ENCODE assay signal across 10 cellular contexts in the genomic region with DNA sequence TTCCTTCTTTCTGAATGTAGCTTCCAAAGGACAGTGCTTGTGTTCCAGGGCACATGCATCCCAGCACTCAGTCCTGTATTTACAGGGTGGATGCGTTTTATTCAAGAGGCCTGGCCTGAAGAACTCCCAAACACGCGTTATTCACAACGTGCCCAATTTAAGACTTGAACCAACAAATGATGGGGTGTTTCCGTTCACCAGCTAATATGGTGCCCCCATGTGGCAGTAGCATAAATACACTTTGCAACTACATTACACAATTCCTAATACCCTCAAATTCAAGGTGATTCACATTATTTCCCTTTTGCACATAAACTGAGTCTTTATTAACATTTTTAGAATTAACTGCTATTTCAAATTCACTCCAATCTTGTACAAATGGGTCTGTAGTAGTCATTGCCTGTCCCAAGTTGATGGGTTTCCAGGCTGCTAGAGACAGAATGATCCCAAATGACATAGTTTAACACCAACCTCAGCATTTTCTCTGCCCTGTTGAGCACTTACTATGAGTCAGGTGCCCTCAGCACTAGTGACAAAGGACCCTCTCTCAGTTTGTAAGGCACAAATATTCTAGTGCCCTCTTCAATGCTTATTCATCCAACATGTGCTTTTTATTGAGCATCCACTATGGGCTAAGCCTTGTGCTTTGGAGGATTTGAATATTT.
DNase-seq lines count a peak whose midpoint lies in the region; ATAC-seq and TF ChIP-seq lines count a peak whose summit lies in the region.
"Had no signal": no experiment of that assay in that cellular context is flagged by ENCODE, and none has a peak within 500 bp of the region (broad histone marks: within the 10 kb centered on the region; RNA-seq: fewer than 3 reads in every experiment).

No MANE protein-coding gene starts in this region.

- ATAC-seq in HG03571 (IDR thresholded peaks at IDR 0.05; ENCODE audit: unreplicated experiment), result no peak
- ATAC-seq: effector memory CD8-positive, alpha-beta T cell had no signal

- peak; percentile 24 for DNase-seq in AG20443 (ENCODE audit: low spot score)
- peak; percentile 46 for DNase-seq in GM20000 (ENCODE audit: low spot score)
- DNase-seq in SW480 (ENCODE audit: low spot score), result peak; percentile 10
- peak; percentile 58 for DNase-seq in iPS-NIHi11 (ENCODE audit: low spot score)
- no peak for DNase-seq in SHP77 treated with DMSO at 0.1 percent for 48 hours (lab: John Stamatoyannopoulos, UW)
- DNase-seq in NCI-H2171 (lab: John Stamatoyannopoulos, UW), result no peak
- DNase-seq in SKM-1 (lab: John Stamatoyannopoulos, UW; ENCODE audit: unreplicated experiment), result no peak
- DNase-seq: stimulated activated naive B cell treated with anti-CD40 and anti-IgM and Interleukin-4, amounts not matched to agents 10 μg/mL and 1 μg/mL and 100 μg/mL, for 72 hours had no signal

- peak; percentile 32 for TF ChIP-seq CTCF in GM20000 (IDR thresholded peaks at IDR 0.05; ENCODE audit: extremely low read depth, missing control alignments)

Comparison
In these comparisons a context has a peak if more than half of its experiments do, and no peak if none do; other contexts are left out.
1. DNase-seq: peak in AG20443 (single experiment), GM20000 (single experiment), SW480 (single experiment) and iPS-NIHi11 (single experiment); none in SHP77 treated with DMSO at 0.1 percent for 48 hours (single experiment), NCI-H2171 (single experiment) and SKM-1 (single experiment).